Comparison of ENCODE assay signal across 9 cellular contexts in the genomic region with DNA sequence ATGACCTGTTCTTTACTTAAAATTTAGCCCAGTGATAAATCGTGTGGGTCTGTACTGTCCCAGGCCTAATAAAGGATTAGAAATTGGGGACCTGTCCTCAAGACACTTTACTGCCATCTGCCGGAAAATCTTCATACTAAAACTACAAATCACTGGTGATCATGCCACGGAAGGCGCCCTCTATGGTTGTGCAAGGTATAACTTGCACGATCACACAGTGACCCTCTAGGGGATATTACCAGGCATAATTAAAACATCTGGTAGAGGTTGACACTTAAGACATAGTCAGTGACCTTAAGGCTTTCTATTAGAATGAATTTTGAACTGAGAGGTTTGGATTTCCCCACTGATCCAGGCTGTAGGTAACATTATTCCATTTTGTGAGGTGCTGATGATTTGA.
DNase-seq lines count a peak whose midpoint lies in the region; ATAC-seq and TF ChIP-seq lines count a peak whose summit lies in the region.
"Had no signal": no experiment of that assay in that cellular context is flagged by ENCODE, and none has a peak within 500 bp of the region (broad histone marks: within the 10 kb centered on the region; RNA-seq: fewer than 3 reads in every experiment).

No MANE protein-coding gene starts in this region.

- TF ChIP-seq CTCF in LNCaP clone FGC (IDR thresholded peaks at IDR 0.05; ENCODE audit: control insufficient read depth, extremely low read depth, insufficient read depth) (peak; percentile 68), VCaP (conservative IDR thresholded peaks at IDR 0.05) (peak; percentile 59)

- ATAC-seq in HG03280 (IDR thresholded peaks at IDR 0.05; ENCODE audit: unreplicated experiment) = no peak
- no peak for ATAC-seq in HG03439 (IDR thresholded peaks at IDR 0.05; ENCODE audit: unreplicated experiment)
- ATAC-seq: activated CD8-positive, alpha-beta T cell treated with anti-CD3 and anti-CD28 coated beads for 36 hours had no signal

- H3K4me3 ChIP-seq in LNCaP clone FGC (ENCODE audit: low read depth, low read length) = no peak overlapping the region

- no peak overlapping the region for H3K27ac ChIP-seq in VCaP

- DNase-seq in D341Med (ENCODE audit: low spot score) (peak; percentile 48), LNCaP clone FGC (ENCODE audit: low read depth) (peak; percentile 6), kidney tubule cell (ENCODE audit: low spot score) (peak; percentile 44), DMS79 (lab: John Stamatoyannopoulos, UW) (no peak), activated gamma-delta T cell treated with Interleukin-2 at 50 U/mL for 16 hours (no peak)
- DNase-seq: activated CD8-positive, alpha-beta T cell treated with anti-CD3 and anti-CD28 coated beads for 36 hours had no signal

Comparison
In these comparisons a context has a peak if more than half of its experiments do, and no peak if none do; other contexts are left out.
1. DNase-seq: peak in D341Med (single experiment), LNCaP clone FGC (single experiment) and kidney tubule cell (single experiment); none in DMS79 (single experiment) and activated gamma-delta T cell treated with Interleukin-2 at 50 U/mL for 16 hours (single experiment).